Comparison of ENCODE assay signal across 11 cellular contexts in genomic region chr19:32677657-32678056, GRCh38. TPM values are rescaled to one million over a fixed set of nuclear protein-coding genes. Genes with fewer than 3 reads are reported as not detected.
DNase-seq lines count a peak whose midpoint lies in the region; TF ChIP-seq lines count a peak whose summit lies in the region.
"Had no signal": no experiment of that assay in that cellular context is flagged by ENCODE, and none has a peak within 500 bp of the region (broad histone marks: within the 10 kb centered on the region; RNA-seq: fewer than 3 reads in every experiment).

No MANE protein-coding gene starts in this region.

- H3K27ac ChIP-seq in MM.1S (ENCODE audit: low read length) = no peak overlapping the region
- H3K27ac ChIP-seq: prostate gland had no signal

- peaks cover 20% of the 10 kb centered on the region for H3K79me2 ChIP-seq in MM.1S (ENCODE audit: low read length)

- TF ChIP-seq CTCF in NB4 (IDR thresholded peaks at IDR 0.05; ENCODE audit: low read depth, low read length) (no peak), epithelial cell of esophagus (IDR thresholded peaks at IDR 0.05; ENCODE audit: insufficient read depth, low read depth, low read length, missing control alignments) (peak; percentile 6), neural crest cell (conservative IDR thresholded peaks at IDR 0.05) (peak; percentile 25), MM.1S (IDR thresholded peaks at IDR 0.05; ENCODE audit: low read length) (no peak)

- H3F3A ChIP-seq in MM.1S (ENCODE audit: insufficient read depth, low read length) = no peaks in the 10 kb centered on the region

- no peaks in the 10 kb centered on the region for H3K9me3 ChIP-seq in ES-I3 (ENCODE audit: control insufficient read depth, insufficient read depth, low read length)
- H3K9me3 ChIP-seq in MM.1S (replicated peaks; ENCODE audit: insufficient read depth, low read length) = no peaks in the 10 kb centered on the region
- H3K9me3 ChIP-seq: prostate gland had no signal

- no peak overlapping the region for H3K27ac Mint-ChIP-seq in neural crest cell (ENCODE audit: unreplicated experiment)
- H3K27ac Mint-ChIP-seq: activated T-cell treated with anti-CD3 and anti-CD28 coated beads, Interleukin-2, amount 50 U/mL, for 24 hours had no signal

- no peak overlapping the region for H3K4me3 ChIP-seq in NB4 (ENCODE audit: low read depth, low read length)
- no peak overlapping the region for H3K4me3 ChIP-seq in epithelial cell of esophagus (ENCODE audit: low read length)
- no peak overlapping the region for H3K4me3 ChIP-seq in MM.1S (ENCODE audit: low read length)
- H3K4me3 ChIP-seq: prostate gland had no signal

- no peak overlapping the region for H2AFZ ChIP-seq in MM.1S (ENCODE audit: low read length)

- H3K27me3 Mint-ChIP-seq in neural crest cell (ENCODE audit: low read depth) = peaks cover 68% of the 10 kb centered on the region

- H3K36me3 ChIP-seq in ES-I3 (ENCODE audit: insufficient read depth, low read length) (no peaks in the 10 kb centered on the region), MM.1S (replicated peaks; ENCODE audit: insufficient read depth, low read length) (no peaks in the 10 kb centered on the region)
- H3K36me3 ChIP-seq: prostate gland had no signal

- no peaks in the 10 kb centered on the region for H3K27me3 ChIP-seq in MM.1S (replicated peaks; ENCODE audit: insufficient read depth, low read length)

- no peaks in the 10 kb centered on the region for H3K9me3 Mint-ChIP-seq in neural crest cell
- H3K9me3 Mint-ChIP-seq: activated T-cell treated with anti-CD3 and anti-CD28 coated beads, Interleukin-2, amount 50 U/mL, for 24 hours had no signal

- TF ChIP-seq POLR2A in NB4 (IDR thresholded peaks at IDR 0.05; ENCODE audit: extremely low read depth, insufficient read length) = no peak

- no peak overlapping the region for H3K4me2 ChIP-seq in MM.1S (ENCODE audit: low read depth, low read length)

- H3K9me2 ChIP-seq in MM.1S (replicated peaks; ENCODE audit: insufficient read depth, low read length) = no peaks in the 10 kb centered on the region

- H3K4me1 ChIP-seq in ES-I3 (ENCODE audit: insufficient read depth, low read length) (peaks cover 4% of the 10 kb centered on the region; the same call in 1 of the 2 replicates), MM.1S (ENCODE audit: low read length) (0 out of 2 replicates have a peak, but pooled peaks cover 6% of the 10 kb centered on the region)

- H3K4me3 Mint-ChIP-seq in neural crest cell = peak overlapping the region; percentile 83

- no peaks in the 10 kb centered on the region for H3K36me3 Mint-ChIP-seq in neural crest cell (ENCODE audit: low read depth)

- no peaks in the 10 kb centered on the region for H4K20me1 ChIP-seq in MM.1S (ENCODE audit: insufficient read depth, low read length)

- DNase-seq in NB4 (ENCODE audit: low read depth) (peak; percentile 26), epithelial cell of esophagus (ENCODE audit: low read depth) (no peak), neural crest cell (ENCODE audit: low read depth, low spot score) (no peak), T1000 (lab: John Stamatoyannopoulos, UW) (no peak), MM.1S (no peak)
- no peak for DNase-seq in activated effector memory CD4-positive, alpha-beta T cell treated with anti-CD3 and anti-CD28 coated beads, Interleukin-2, amount 50 U/mL, for 16 hours
- DNase-seq: activated T-cell treated with anti-CD3 and anti-CD28 coated beads, Interleukin-2, amount 50 U/mL, for 24 hours; effector memory CD4-positive, alpha-beta T cell; NCI-H2227 treated with DMSO at 0.1 percent for 48 hours had no signal

- H3K9ac ChIP-seq in ES-I3 (ENCODE audit: low read depth, low read length) (peak overlapping the region; percentile 61; the same call in 1 of the 2 replicates), MM.1S (ENCODE audit: low read length) (no peak overlapping the region)

- H3K4me1 Mint-ChIP-seq in neural crest cell = peaks cover 21% of the 10 kb centered on the region

RNA-seq across cellular contexts. Expression of gene RGS9BP, which starts 2.0 kb away (rescaled TPM):
- not detected in 2 replicates for total RNA-seq in neural crest cell

RNA-seq across cellular contexts. Expression of gene ANKRD27, which starts 2.7 kb away (rescaled TPM):
- total RNA-seq in neural crest cell = 24.5 and 25.1 TPM in 2 replicates

RNA-seq across cellular contexts. Expression of gene NUDT19, which starts 14.0 kb away (rescaled TPM):
- total RNA-seq in neural crest cell = 11.1 and 12.5 TPM in 2 replicates

RNA-seq across cellular contexts. Expression of gene TDRD12, which starts 41.9 kb away (rescaled TPM):
- total RNA-seq in neural crest cell = 0.21 and 0.30 TPM in 2 replicates

Comparison
In these comparisons a context has a peak if more than half of its experiments do, and no peak if none do; other contexts are left out.
1. CTCF ChIP-seq: peak in epithelial cell of esophagus (single experiment) and neural crest cell (single experiment); none in NB4 (single experiment) and MM.1S (single experiment).